1 cellular context compared by ENCODE assay signal in genomic region chr3:68220832-68221231, GRCh38.
TF ChIP-seq lines count a peak whose summit lies in the region.

No MANE protein-coding gene starts in this region.

TF ChIP-seq in IMR-90, 13 proteins besides CTCF, POLR2A, EP300 and RAD21:
- no peak for TF ChIP-seq RFX5 (IDR thresholded peaks at IDR 0.05; ENCODE audit: low read depth, low read length)
- no peak for TF ChIP-seq RCOR1 (IDR thresholded peaks at IDR 0.05; ENCODE audit: insufficient replicate concordance, low read length)
- TF ChIP-seq BHLHE40 (IDR thresholded peaks at IDR 0.05; ENCODE audit: low read depth, low read length) = no peak
- no peak for TF ChIP-seq MAZ (IDR thresholded peaks at IDR 0.05; ENCODE audit: borderline replicate concordance, low read depth, low read length)
- no peak for TF ChIP-seq CEBPB (IDR thresholded peaks at IDR 0.05; ENCODE audit: low read depth, low read length)
- TF ChIP-seq SMC3 (IDR thresholded peaks at IDR 0.05; ENCODE audit: low read depth, low read length) = no peak
- no peak for TF ChIP-seq USF2 (IDR thresholded peaks at IDR 0.05; ENCODE audit: low read depth, low read length)
- no peak for TF ChIP-seq ELK1 (IDR thresholded peaks at IDR 0.05; ENCODE audit: borderline replicate concordance, low read depth, low read length)
- no peak for TF ChIP-seq CHD1 (IDR thresholded peaks at IDR 0.05; ENCODE audit: low read depth, low read length)
